ENCODE assay signal across 8 cellular contexts in the genomic region with DNA sequence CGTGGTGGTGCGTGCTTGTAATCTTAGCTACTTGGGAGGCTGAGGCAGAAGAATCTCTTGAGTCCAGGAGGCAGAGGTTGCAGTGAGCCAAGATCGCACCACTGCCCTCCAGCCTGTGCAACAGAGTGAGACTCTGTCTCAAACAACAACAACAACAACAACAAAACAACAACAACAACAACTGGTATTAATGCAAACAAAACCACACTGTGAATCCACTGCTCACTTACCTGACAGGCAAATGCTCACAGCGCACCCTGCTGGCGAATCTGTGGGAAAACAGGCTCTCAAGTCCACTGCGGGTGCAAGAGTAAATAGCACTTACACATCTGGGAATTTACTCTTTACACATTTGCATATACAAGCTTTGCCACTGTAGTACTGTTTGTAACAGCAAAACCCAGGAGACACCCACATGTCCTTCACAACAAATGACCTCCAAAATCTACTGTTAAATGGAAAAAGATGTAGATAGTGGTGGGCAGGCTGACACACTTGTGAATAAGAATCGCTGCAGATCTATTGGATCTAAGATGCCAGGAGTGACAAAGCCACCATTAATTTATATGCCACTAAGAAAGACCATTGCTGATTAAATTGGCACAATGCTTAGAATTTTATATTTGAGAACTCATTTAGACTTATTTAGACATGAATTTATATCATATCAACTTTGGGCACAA.
A peak's percentile ranks its signal among the peaks of the same experiment; 100 is the strongest.
DNase-seq lines count a peak whose midpoint lies in the region; ATAC-seq, FAIRE-seq and TF ChIP-seq lines count a peak whose summit lies in the region.

No MANE protein-coding gene starts in this region.

- no peaks in the 10 kb centered on the region for H3K4me1 ChIP-seq in NT2/D1 (ENCODE audit: insufficient read depth, insufficient read length)

- H3K9ac ChIP-seq in NT2/D1 (ENCODE audit: insufficient read length, low read depth), result no peak overlapping the region

- no peak overlapping the region for H3K4me3 ChIP-seq in HL-60 (replicated peaks; ENCODE audit: insufficient read depth, low read length)
- no peak overlapping the region for H3K4me3 ChIP-seq in NT2/D1 (ENCODE audit: insufficient read length, low read depth)

- DNase-seq in D721Med (ENCODE audit: insufficient read length, low spot score) (peak; percentile 25), HL-60 (ENCODE audit: low read depth in 1 of 2, low spot score in 1 of 2) (peak; percentile 34 to 82), NT2/D1 (ENCODE audit: low read depth, low spot score) (peak; percentile 63), midbrain (lab: John Stamatoyannopoulos, UW) (peak; percentile 77)
- DNase-seq in activated CD8-positive, alpha-beta memory T cell treated with anti-CD3 and anti-CD28 coated beads for 48 hours (ENCODE audit: low read depth in 2 of 3, low spot score in 2 of 3), result peak; percentile 40 to 64 (median 41)
- DNase-seq in stimulated activated CD8-positive, alpha-beta memory T cell treated with anti-CD3 and anti-CD28 coated beads, Interleukin-4, amount 100 ng/mL, for 1 hour (ENCODE audit: low read depth in 2 of 2, low spot score in 1 of 2), result peak; percentile 59 to 68

- no peak for FAIRE-seq in D721Med (lab: Jason Lieb, UNC)
- FAIRE-seq in endometrium (lab: Jason Lieb, UNC), result peak; percentile 48

- H3K27me3 ChIP-seq in HL-60 (ENCODE audit: insufficient read depth, poor library complexity, severe bottlenecking) (no peaks in the 10 kb centered on the region), NT2/D1 (ENCODE audit: insufficient read depth, insufficient read length) (no peaks in the 10 kb centered on the region)

- ATAC-seq in HG02973 (IDR thresholded peaks at IDR 0.05; ENCODE audit: unreplicated experiment), result no peak

- H3K36me3 ChIP-seq in NT2/D1 (ENCODE audit: insufficient read depth, insufficient read length, low read length), result peaks cover 19% of the 10 kb centered on the region

- TF ChIP-seq CTCF in D721Med (IDR thresholded peaks at IDR 0.05; ENCODE audit: insufficient read depth, missing control alignments) (peak; percentile 91), HL-60 (IDR thresholded peaks at IDR 0.05; ENCODE audit: insufficient read depth, low read length) (peak; percentile 86)

- no peak overlapping the region for H3K27ac ChIP-seq in HL-60 (replicated peaks)

- no peaks in the 10 kb centered on the region for H3K9me3 ChIP-seq in NT2/D1 (ENCODE audit: insufficient read depth, low read length)

Comparison
In these comparisons a context has a peak if more than half of its experiments do, and no peak if none do; other contexts are left out.
1. DNase-seq: peak in every context shown above with its lines; median percentile 77 in midbrain; 64 in stimulated activated CD8-positive, alpha-beta memory T cell treated with anti-CD3 and anti-CD28 coated beads, Interleukin-4, amount 100 ng/mL, for 1 hour; 63 in NT2/D1; 58 in HL-60; 41 in activated CD8-positive, alpha-beta memory T cell treated with anti-CD3 and anti-CD28 coated beads for 48 hours; 25 in D721Med.